ENCODE assay signal across 9 cellular contexts in genomic region chr6:33375143-33375649, GRCh38. TPM values are rescaled to one million over a fixed set of nuclear protein-coding genes. Genes with fewer than 3 reads are reported as not detected.
DNase-seq lines count a peak whose midpoint lies in the region; TF ChIP-seq lines count a peak whose summit lies in the region.
"Had no signal": no experiment of that assay in that cellular context is flagged by ENCODE, and none has a peak within 500 bp of the region (broad histone marks: within the 10 kb centered on the region; RNA-seq: fewer than 3 reads in every experiment).

No MANE protein-coding gene starts in this region.

- no TSS peak for BruUV-seq in OCI-LY7 (replicated peaks; lab: Mats Ljungman, UMichigan)

- peak; percentile 51 for DNase-seq in G401 (ENCODE audit: low spot score)
- no peak for DNase-seq in RWPE1 (ENCODE audit: low spot score)
- DNase-seq in fibroblast of the conjunctiva (ENCODE audit: low read depth), result peak; percentile 90
- peak; percentile 91 for DNase-seq in renal cortical epithelial cell (ENCODE audit: low read depth)
- DNase-seq in OCI-LY7 (ENCODE audit: low spot score), result no peak
- no peak for DNase-seq in HT-29 (ENCODE audit: low spot score)
- no peak for DNase-seq in NCI-H748 (lab: John Stamatoyannopoulos, UW; ENCODE audit: unreplicated experiment)
- no peak for DNase-seq in SK-N-DZ (ENCODE audit: low spot score)
- DNase-seq: retina had no signal

- H3K79me2 ChIP-seq in OCI-LY7 (ENCODE audit: insufficient read depth, low read depth, low read length), result no peaks in the 10 kb centered on the region

- H3K27ac ChIP-seq in RWPE1, result peak overlapping the region; percentile 98
- H3K27ac ChIP-seq in OCI-LY7 (ENCODE audit: low read depth, low read length, poor library complexity, severe bottlenecking), result no peak overlapping the region

- peaks cover 10% of the 10 kb centered on the region for H3K4me1 ChIP-seq in OCI-LY7 (ENCODE audit: insufficient read depth, low read length, poor library complexity, severe bottlenecking)

- H3K36me3 ChIP-seq in OCI-LY7 (ENCODE audit: insufficient read depth, low read length), result no peaks in the 10 kb centered on the region

- H4K20me1 ChIP-seq in OCI-LY7 (ENCODE audit: insufficient read depth, low read length), result no peaks in the 10 kb centered on the region

- no peak overlapping the region for H2AFZ ChIP-seq in OCI-LY7 (ENCODE audit: low read length)

- no peak overlapping the region for H3K4me2 ChIP-seq in OCI-LY7 (ENCODE audit: low read length)

- in situ Hi-C loops in G401 (cut with HindIII; ENCODE audit: low sequenced_read_pairs), result no loop called here

- H3K9me3 ChIP-seq in OCI-LY7 (ENCODE audit: low read length), result no peaks in the 10 kb centered on the region

- POLR2A ChIA-PET in RWPE1 (lab: Yijun Ruan, JAX; ENCODE audit: low non-redundant PET), result no interaction called here
- POLR2A ChIA-PET in OCI-LY7 (lab: Charles Lee), result interaction anchor here (0.7 kb wide), 1 partner anchor 25 kb away, joined by 4 read pairs; no protein-coding TSS in a partner anchor

- no peaks in the 10 kb centered on the region for H3K9me2 ChIP-seq in OCI-LY7 (ENCODE audit: insufficient read depth, low read length)

- CTCF ChIA-PET in RWPE1 (lab: Yijun Ruan, JAX), result interaction anchor here (0.6 to 1.4 kb wide), 2 partner anchors 10 to 16 kb away, joined by 3 to 5 read pairs; no protein-coding TSS in a partner anchor
- CTCF ChIA-PET in OCI-LY7 (lab: Charles Lee; ENCODE audit: unreplicated experiment), result interaction anchor here (1.4 kb wide), 1 partner anchor 14 kb away, joined by 5 read pairs; no protein-coding TSS in a partner anchor

- intact Hi-C loops in OCI-LY7 (cut with micrococcal nuclease; ENCODE audit: unreplicated experiment), result no loop called here

- no peak overlapping the region for H3K4me3 ChIP-seq in OCI-LY7 (ENCODE audit: low read depth, low read length, poor library complexity, severe bottlenecking)

- TF ChIP-seq CTCF in RWPE1 (conservative IDR thresholded peaks at IDR 0.05; ENCODE audit: low read depth) (no peak), OCI-LY7 (conservative IDR thresholded peaks at IDR 0.05; ENCODE audit: low read length) (no peak)

RNA-seq across cellular contexts. Expression of gene KIFC1, which starts 16.4 kb away (rescaled TPM):
- 98.5 and 123 TPM in 2 replicates for total RNA-seq in G401 (2014; rRNA removed; shearing (Covaris generic))
- total RNA-seq in renal cortical epithelial cell (0.70 and 10.9 TPM in 2 replicates), OCI-LY7 (2022) (167 and 176 TPM in 2 replicates)
- total RNA-seq in OCI-LY7 (2014; rRNA removed; shearing (Covaris generic)), result 133 and 138 TPM in 2 replicates
- total RNA-seq in HT-29 (2014; rRNA removed; shearing (Covaris generic)), result 64.8 and 67.5 TPM in 2 replicates
- 130 and 153 TPM in 2 replicates for polyA plus RNA-seq in SK-N-DZ (2014; cell fraction: cytosol; rRNA removed)
- 192 and 214 TPM in 2 replicates for polyA plus RNA-seq in SK-N-DZ (2014; cell fraction: nucleus; rRNA removed)

RNA-seq across cellular contexts. Expression of gene PHF1, which starts 35.6 kb away (rescaled TPM):
- total RNA-seq in G401 (2014; rRNA removed; shearing (Covaris generic)), result 26.0 and 38.0 TPM in 2 replicates
- total RNA-seq in renal cortical epithelial cell (11.1 and 16.7 TPM in 2 replicates), OCI-LY7 (2022) (30.2 and 35.0 TPM in 2 replicates)
- total RNA-seq in OCI-LY7 (2014; rRNA removed; shearing (Covaris generic)), result 19.9 and 21.4 TPM in 2 replicates
- 30.8 and 35.5 TPM in 2 replicates for total RNA-seq in HT-29 (2014; rRNA removed; shearing (Covaris generic))
- polyA plus RNA-seq in SK-N-DZ (2014; cell fraction: cytosol; rRNA removed), result 34.8 and 38.5 TPM in 2 replicates
- 264 and 294 TPM in 2 replicates for polyA plus RNA-seq in SK-N-DZ (2014; cell fraction: nucleus; rRNA removed)

RNA-seq across cellular contexts. Expression of gene CUTA, which starts 42.7 kb away (rescaled TPM):
- 304 and 376 TPM in 2 replicates for total RNA-seq in G401 (2014; rRNA removed; shearing (Covaris generic))
- total RNA-seq in renal cortical epithelial cell (74.7 and 90.5 TPM in 2 replicates), OCI-LY7 (2022) (165 and 175 TPM in 2 replicates)
- 147 and 164 TPM in 2 replicates for total RNA-seq in OCI-LY7 (2014; rRNA removed; shearing (Covaris generic))
- total RNA-seq in HT-29 (2014; rRNA removed; shearing (Covaris generic)), result 300 and 321 TPM in 2 replicates
- 267 and 272 TPM in 2 replicates for polyA plus RNA-seq in SK-N-DZ (2014; cell fraction: cytosol; rRNA removed)
- polyA plus RNA-seq in SK-N-DZ (2014; cell fraction: nucleus; rRNA removed), result 200 and 234 TPM in 2 replicates

RNA-seq across cellular contexts. Expression of gene SYNGAP1, which starts 44.7 kb away (rescaled TPM):
- total RNA-seq in G401 (2014; rRNA removed; shearing (Covaris generic)), result 4.0 and 7.4 TPM in 2 replicates
- total RNA-seq in renal cortical epithelial cell (1.0 and 5.9 TPM in 2 replicates), OCI-LY7 (2022) (30.7 and 32.3 TPM in 2 replicates)
- 5.4 and 5.6 TPM in 2 replicates for total RNA-seq in OCI-LY7 (2014; rRNA removed; shearing (Covaris generic))
- total RNA-seq in HT-29 (2014; rRNA removed; shearing (Covaris generic)), result 3.3 and 5.2 TPM in 2 replicates
- 6.5 and 8.6 TPM in 2 replicates for polyA plus RNA-seq in SK-N-DZ (2014; cell fraction: cytosol; rRNA removed)
- 18.6 and 35.4 TPM in 2 replicates for polyA plus RNA-seq in SK-N-DZ (2014; cell fraction: nucleus; rRNA removed)

RNA-seq across cellular contexts. Expression of gene DAXX, which starts 52.4 kb away (rescaled TPM):
- 49.3 and 66.2 TPM in 2 replicates for total RNA-seq in G401 (2014; rRNA removed; shearing (Covaris generic))
- 39.2 and 88.8 TPM in 2 replicates for total RNA-seq in renal cortical epithelial cell
- total RNA-seq in OCI-LY7 (2014; rRNA removed; shearing (Covaris generic)), result 77.5 and 79.2 TPM in 2 replicates
- total RNA-seq in OCI-LY7 (2022), result 93.3 and 97.8 TPM in 2 replicates
- 45.8 and 83.5 TPM in 2 replicates for total RNA-seq in HT-29 (2014; rRNA removed; shearing (Covaris generic))
- polyA plus RNA-seq in SK-N-DZ (2014; cell fraction: cytosol; rRNA removed), result 88.3 and 124 TPM in 2 replicates
- 97.7 and 110 TPM in 2 replicates for polyA plus RNA-seq in SK-N-DZ (2014; cell fraction: nucleus; rRNA removed)

Comparison
In these comparisons a context has a peak if more than half of its experiments do, and no peak if none do; other contexts are left out.
1. DNase-seq: peak in G401 (single experiment), fibroblast of the conjunctiva (single experiment) and renal cortical epithelial cell (single experiment); none in RWPE1 (single experiment), OCI-LY7 (single experiment), HT-29 (single experiment), NCI-H748 (single experiment) and SK-N-DZ (single experiment).